29 cellular contexts compared by ENCODE assay signal in genomic region chr11:129788278-129788677, GRCh38. TPM values are rescaled to one million over a fixed set of nuclear protein-coding genes. Genes with fewer than 3 reads are reported as not detected.
"Had no signal": no experiment of that assay in that cellular context is flagged by ENCODE, and none has a peak within 500 bp of the region (broad histone marks: within the 10 kb centered on the region; RNA-seq: fewer than 3 reads in every experiment).

No MANE protein-coding gene starts in this region.

- H3K9me3 Mint-ChIP-seq: dendritic cell treated with granulocyte-macrophage colony-stimulating factor and Interleukin-4, amounts not matched to agents 40 ng/mL and 50 ng/mL, for 4 days; nephron progenitor cell; stimulated activated memory B cell treated with anti-CD40 and anti-IgM and Interleukin-4, amounts not matched to agents 10 μg/mL and 1 μg/mL and 100 μg/mL, for 72 hours; type B pancreatic cell had no signal

- H3K27me3 ChIP-seq: esophagus squamous epithelium, left lung, sigmoid colon, testis, tibial artery had no signal

- H3K36me3 ChIP-seq: esophagus squamous epithelium, left lung, prostate gland, sigmoid colon, spleen, tibial artery had no signal

- ATAC-seq: left lung; naive thymus-derived CD8-positive, alpha-beta T cell; right cardiac atrium; stimulated activated memory B cell treated with anti-CD40 and anti-IgM and Interleukin-4, amounts not matched to agents 10 μg/mL and 1 μg/mL and 100 μg/mL, for 72 hours; stimulated activated naive CD8-positive, alpha-beta T cell treated with anti-CD3 and anti-CD28 coated beads, Interleukin-15, Interleukin-2, amounts not matched to agents 100 U/mL and 50 U/mL, for 24 hours had no signal

- H3K36me3 Mint-ChIP-seq: naive thymus-derived CD8-positive, alpha-beta T cell; stimulated activated memory B cell treated with anti-CD40 and anti-IgM and Interleukin-4, amounts not matched to agents 10 μg/mL and 1 μg/mL and 100 μg/mL, for 72 hours; type B pancreatic cell had no signal

- FAIRE-seq: colon, endothelial cell of umbilical vein, kidney had no signal

- H3K4me3 Mint-ChIP-seq: dendritic cell treated with granulocyte-macrophage colony-stimulating factor and Interleukin-4, amounts not matched to agents 40 ng/mL and 50 ng/mL, for 4 days; endodermal cell; naive thymus-derived CD8-positive, alpha-beta T cell; nephron progenitor cell; stimulated activated memory B cell treated with anti-CD40 and anti-IgM and Interleukin-4, amounts not matched to agents 10 μg/mL and 1 μg/mL and 100 μg/mL, for 72 hours; type B pancreatic cell had no signal

- H3K27ac ChIP-seq: esophagus squamous epithelium, left lung, prostate gland, sigmoid colon, spleen, testis, tibial artery had no signal

- H3K4me1 Mint-ChIP-seq: nephron progenitor cell; stimulated activated memory B cell treated with anti-CD40 and anti-IgM and Interleukin-4, amounts not matched to agents 10 μg/mL and 1 μg/mL and 100 μg/mL, for 72 hours had no signal

- H3K4me1 ChIP-seq: left lung, prostate gland, sigmoid colon, spleen, testis, tibial artery had no signal

- H3K9me3 ChIP-seq: esophagus squamous epithelium, left lung, prostate gland, sigmoid colon, spleen, testis, tibial artery had no signal

- H3K4me3 ChIP-seq: esophagus squamous epithelium, left lung, prostate gland, sigmoid colon, spleen, testis, tibial artery had no signal

- H3K27me3 Mint-ChIP-seq: dendritic cell treated with granulocyte-macrophage colony-stimulating factor and Interleukin-4, amounts not matched to agents 40 ng/mL and 50 ng/mL, for 4 days had no signal

- DNase-seq: cerebellar nuclear complex; effector CD8-positive, alpha-beta T cell; endodermal cell; erythroblast; esophagus squamous epithelium; foreskin melanocyte; kidney; left lung; mesendoderm; midbrain; naive thymus-derived CD8-positive, alpha-beta T cell; nephron progenitor cell; nucleus accumbens; right cardiac atrium; sigmoid colon; spleen; stimulated activated CD4-positive, alpha-beta T cell treated with anti-CD3 and anti-CD28 coated beads, Interleukin-4, amount 100 ng/mL, for 4 hours; stimulated activated naive CD8-positive, alpha-beta T cell treated with anti-CD3 and anti-CD28 coated beads, Interleukin-15, Interleukin-2, amounts not matched to agents 100 U/mL and 50 U/mL, for 24 hours; substantia nigra; testis; tibial artery had no signal

RNA-seq across cellular contexts. Expression of gene TMEM45B, which starts 27.4 kb away (rescaled TPM):
- total RNA-seq: endodermal cell, endothelial cell of umbilical vein, osteocyte, right cardiac atrium, skeletal muscle tissue had no signal
